Comparison of ENCODE assay signal across 1 cellular context in genomic region chr5:142473038-142473437, GRCh38.
TF ChIP-seq lines count a peak whose summit lies in the region.

No MANE protein-coding gene starts in this region.

TF ChIP-seq in IMR-90, 13 proteins besides CTCF, POLR2A, EP300 and RAD21 (continued from another document):
- TF ChIP-seq CEBPB (IDR thresholded peaks at IDR 0.05; ENCODE audit: low read depth, low read length) (no peak), NFE2L2 (IDR thresholded peaks at IDR 0.05; ENCODE audit: low read depth, low read length) (no peak), RCOR1 (IDR thresholded peaks at IDR 0.05; ENCODE audit: insufficient replicate concordance, low read length) (no peak), MAFK (IDR thresholded peaks at IDR 0.05; ENCODE audit: low read depth, low read length) (no peak), SMC3 (IDR thresholded peaks at IDR 0.05; ENCODE audit: low read depth, low read length) (no peak), USF2 (IDR thresholded peaks at IDR 0.05; ENCODE audit: low read depth, low read length) (no peak), CHD1 (IDR thresholded peaks at IDR 0.05; ENCODE audit: low read depth, low read length) (no peak), FOS (IDR thresholded peaks at IDR 0.05; ENCODE audit: low read depth, low read length) (no peak), MAZ (IDR thresholded peaks at IDR 0.05; ENCODE audit: borderline replicate concordance, low read depth, low read length) (no peak), MXI1 (IDR thresholded peaks at IDR 0.05; ENCODE audit: borderline replicate concordance, low read depth, low read length) (no peak), BHLHE40 (IDR thresholded peaks at IDR 0.05; ENCODE audit: low read depth, low read length) (no peak)
- TF ChIP-seq, protein P1, sequence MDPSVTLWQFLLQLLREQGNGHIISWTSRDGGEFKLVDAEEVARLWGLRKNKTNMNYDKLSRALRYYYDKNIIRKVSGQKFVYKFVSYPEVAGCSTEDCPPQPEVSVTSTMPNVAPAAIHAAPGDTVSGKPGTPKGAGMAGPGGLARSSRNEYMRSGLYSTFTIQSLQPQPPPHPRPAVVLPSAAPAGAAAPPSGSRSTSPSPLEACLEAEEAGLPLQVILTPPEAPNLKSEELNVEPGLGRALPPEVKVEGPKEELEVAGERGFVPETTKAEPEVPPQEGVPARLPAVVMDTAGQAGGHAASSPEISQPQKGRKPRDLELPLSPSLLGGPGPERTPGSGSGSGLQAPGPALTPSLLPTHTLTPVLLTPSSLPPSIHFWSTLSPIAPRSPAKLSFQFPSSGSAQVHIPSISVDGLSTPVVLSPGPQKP (IDR thresholded peaks at IDR 0.05; ENCODE audit: borderline replicate concordance, low read depth, low read length): no peak
